ENCODE assay signal across 11 cellular contexts in the genomic region with DNA sequence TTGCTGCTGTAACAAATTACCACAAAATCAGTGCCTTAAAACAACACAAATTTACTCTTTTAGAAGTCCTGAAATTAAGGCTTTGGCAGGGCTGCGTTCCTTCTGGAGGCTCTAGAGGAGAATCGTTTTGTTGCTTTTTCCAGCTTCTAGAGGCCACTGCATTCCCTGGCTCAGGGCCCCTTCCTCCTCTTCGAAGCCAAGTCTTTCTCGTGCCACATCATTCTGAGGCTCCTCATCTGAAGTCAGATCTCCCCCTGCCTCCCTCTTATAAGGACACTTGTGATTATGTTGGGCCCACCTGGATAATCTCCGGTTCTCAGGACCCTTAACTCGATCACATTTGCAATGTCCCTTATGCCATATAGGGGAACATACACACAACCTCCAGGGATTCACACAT. TPM values are rescaled to one million over a fixed set of nuclear protein-coding genes. Genes with fewer than 3 reads are reported as not detected.
DNase-seq lines count a peak whose midpoint lies in the region; ATAC-seq and TF ChIP-seq lines count a peak whose summit lies in the region.
"Had no signal": no experiment of that assay in that cellular context is flagged by ENCODE, and none has a peak within 500 bp of the region (broad histone marks: within the 10 kb centered on the region; RNA-seq: fewer than 3 reads in every experiment).

No MANE protein-coding gene starts in this region.

- H3K36me3 ChIP-seq in thoracic aorta: no peaks in the 10 kb centered on the region
- H3K36me3 ChIP-seq: ovary had no signal

- DNase-seq in activated T-cell treated with anti-CD3 and anti-CD28 coated beads, Interleukin-2, amount 50 U/mL, for 24 hours: no peak
- DNase-seq in activated T-cell treated with anti-CD3 and anti-CD28 coated beads, Interleukin-2, amount 50 U/mL, for 4 hours: no peak
- DNase-seq in activated T-helper 1 cell treated with anti-CD3 and anti-CD28 coated beads, Interleukin-12 subunit alpha, Interleukin-12 subunit beta, Interleukin-2, Interleukin-4 antibody, amounts not matched to agents 30 ng/mL and 10 ng/mL and 1 ng/mL, durations not matched to agents 14 hours and 24 hours and 36 hours (ENCODE audit: low spot score): no peak
- no peak for DNase-seq in mesothelial cell of epicardium (ENCODE audit: low spot score in 2 of 2, unreplicated experiment in 2 of 2)
- no peak for DNase-seq in thoracic aorta (ENCODE audit: low spot score)
- no peak for DNase-seq in NCI-H1694 (lab: John Stamatoyannopoulos, UW)
- DNase-seq in GM10266 (ENCODE audit: extremely low spot score): no peak
- DNase-seq in NCI-H1105 (lab: John Stamatoyannopoulos, UW): no peak
- DNase-seq: kidney; ovary; stimulated activated CD4-positive, alpha-beta T cell treated with anti-CD3 and anti-CD28 coated beads, Interleukin-4, amount 100 ng/mL, for 24 hours had no signal

- H3K27me3 ChIP-seq in thoracic aorta (replicated peaks; ENCODE audit: insufficient read depth): no peaks in the 10 kb centered on the region
- H3K27me3 ChIP-seq: ovary had no signal

- ATAC-seq in activated T-cell treated with anti-CD3 and anti-CD28 coated beads, Interleukin-2, amount 50 U/mL, for 4 hours: no peak
- ATAC-seq in thoracic aorta (ENCODE audit: insufficient number of reproducible peaks, low FRiP score, low read depth): no peak

- peaks cover 51% of the 10 kb centered on the region for H3K36me3 Mint-ChIP-seq in activated T-cell treated with anti-CD3 and anti-CD28 coated beads, Interleukin-2, amount 50 U/mL, for 24 hours (ENCODE audit: low read depth)
- H3K36me3 Mint-ChIP-seq in activated T-cell treated with anti-CD3 and anti-CD28 coated beads, Interleukin-2, amount 50 U/mL, for 4 hours (ENCODE audit: insufficient read depth): peaks cover 30% of the 10 kb centered on the region
- H3K36me3 Mint-ChIP-seq in activated T-helper 1 cell treated with anti-CD3 and anti-CD28 coated beads, Interleukin-12 subunit alpha, Interleukin-12 subunit beta, Interleukin-2, Interleukin-4 antibody, amounts not matched to agents 30 ng/mL and 10 ng/mL and 1 ng/mL, durations not matched to agents 14 hours and 24 hours and 36 hours (ENCODE audit: low read depth): peaks cover 46% of the 10 kb centered on the region
- peaks cover 16% of the 10 kb centered on the region for H3K36me3 Mint-ChIP-seq in mesothelial cell of epicardium

- no peaks in the 10 kb centered on the region for H3K27me3 Mint-ChIP-seq in activated T-cell treated with anti-CD3 and anti-CD28 coated beads, Interleukin-2, amount 50 U/mL, for 24 hours
- H3K27me3 Mint-ChIP-seq in activated T-cell treated with anti-CD3 and anti-CD28 coated beads, Interleukin-2, amount 50 U/mL, for 4 hours (ENCODE audit: low read depth): no peaks in the 10 kb centered on the region
- no peaks in the 10 kb centered on the region for H3K27me3 Mint-ChIP-seq in activated T-helper 1 cell treated with anti-CD3 and anti-CD28 coated beads, Interleukin-12 subunit alpha, Interleukin-12 subunit beta, Interleukin-2, Interleukin-4 antibody, amounts not matched to agents 30 ng/mL and 10 ng/mL and 1 ng/mL, durations not matched to agents 14 hours and 24 hours and 36 hours (ENCODE audit: insufficient read depth)
- H3K27me3 Mint-ChIP-seq in mesothelial cell of epicardium (ENCODE audit: low read depth): no peaks in the 10 kb centered on the region

- H3K9me3 Mint-ChIP-seq in activated T-cell treated with anti-CD3 and anti-CD28 coated beads, Interleukin-2, amount 50 U/mL, for 24 hours: no peaks in the 10 kb centered on the region
- no peaks in the 10 kb centered on the region for H3K9me3 Mint-ChIP-seq in activated T-cell treated with anti-CD3 and anti-CD28 coated beads, Interleukin-2, amount 50 U/mL, for 4 hours
- no peaks in the 10 kb centered on the region for H3K9me3 Mint-ChIP-seq in activated T-helper 1 cell treated with anti-CD3 and anti-CD28 coated beads, Interleukin-12 subunit alpha, Interleukin-12 subunit beta, Interleukin-2, Interleukin-4 antibody, amounts not matched to agents 30 ng/mL and 10 ng/mL and 1 ng/mL, durations not matched to agents 14 hours and 24 hours and 36 hours
- peaks cover 4% of the 10 kb centered on the region for H3K9me3 Mint-ChIP-seq in mesothelial cell of epicardium

- H3K27ac Mint-ChIP-seq in activated T-cell treated with anti-CD3 and anti-CD28 coated beads, Interleukin-2, amount 50 U/mL, for 24 hours: peak overlapping the region; percentile 94
- H3K27ac Mint-ChIP-seq in activated T-helper 1 cell treated with anti-CD3 and anti-CD28 coated beads, Interleukin-12 subunit alpha, Interleukin-12 subunit beta, Interleukin-2, Interleukin-4 antibody, amounts not matched to agents 30 ng/mL and 10 ng/mL and 1 ng/mL, durations not matched to agents 14 hours and 24 hours and 36 hours: peak overlapping the region; percentile 35
- peak overlapping the region; percentile 43 for H3K27ac Mint-ChIP-seq in mesothelial cell of epicardium

- no peaks in the 10 kb centered on the region for H3K9me3 ChIP-seq in thoracic aorta
- H3K9me3 ChIP-seq: ovary had no signal

- H3K4me3 ChIP-seq in thoracic aorta: no peak overlapping the region
- H3K4me3 ChIP-seq: ovary had no signal

- peaks cover 79 to 99% of the 10 kb centered on the region in 2 donors for H3K4me1 ChIP-seq in thoracic aorta (ENCODE audit: control insufficient read depth in 1 of 2, low read depth in 2 of 2)

- H3K4me3 Mint-ChIP-seq in activated T-cell treated with anti-CD3 and anti-CD28 coated beads, Interleukin-2, amount 50 U/mL, for 24 hours: no peak overlapping the region
- no peak overlapping the region for H3K4me3 Mint-ChIP-seq in activated T-cell treated with anti-CD3 and anti-CD28 coated beads, Interleukin-2, amount 50 U/mL, for 4 hours
- H3K4me3 Mint-ChIP-seq in activated T-helper 1 cell treated with anti-CD3 and anti-CD28 coated beads, Interleukin-12 subunit alpha, Interleukin-12 subunit beta, Interleukin-2, Interleukin-4 antibody, amounts not matched to agents 30 ng/mL and 10 ng/mL and 1 ng/mL, durations not matched to agents 14 hours and 24 hours and 36 hours: no peak overlapping the region
- H3K4me3 Mint-ChIP-seq in mesothelial cell of epicardium: no peak overlapping the region

- peaks cover 93% of the 10 kb centered on the region for H3K4me1 Mint-ChIP-seq in activated T-cell treated with anti-CD3 and anti-CD28 coated beads, Interleukin-2, amount 50 U/mL, for 24 hours (ENCODE audit: low read depth)
- peaks cover 92% of the 10 kb centered on the region for H3K4me1 Mint-ChIP-seq in activated T-cell treated with anti-CD3 and anti-CD28 coated beads, Interleukin-2, amount 50 U/mL, for 4 hours (ENCODE audit: low read depth)
- H3K4me1 Mint-ChIP-seq in activated T-helper 1 cell treated with anti-CD3 and anti-CD28 coated beads, Interleukin-12 subunit alpha, Interleukin-12 subunit beta, Interleukin-2, Interleukin-4 antibody, amounts not matched to agents 30 ng/mL and 10 ng/mL and 1 ng/mL, durations not matched to agents 14 hours and 24 hours and 36 hours (ENCODE audit: low read depth): peaks cover 95% of the 10 kb centered on the region
- peaks cover 54% of the 10 kb centered on the region for H3K4me1 Mint-ChIP-seq in mesothelial cell of epicardium

- no peak for TF ChIP-seq CTCF in mesothelial cell of epicardium (IDR thresholded peaks at IDR 0.05; ENCODE audit: unreplicated experiment)
- no peak for TF ChIP-seq CTCF in thoracic aorta (IDR thresholded peaks at IDR 0.05)
- no peak for TF ChIP-seq CTCF in GM10266 (IDR thresholded peaks at IDR 0.05; ENCODE audit: control insufficient read depth, insufficient read depth, low read depth, missing control alignments)

- intact Hi-C loops in activated T-helper 1 cell treated with anti-CD3 and anti-CD28 coated beads, Interleukin-12 subunit alpha, Interleukin-12 subunit beta, Interleukin-2, Interleukin-4 antibody, amounts not matched to agents 30 ng/mL and 10 ng/mL and 1 ng/mL, durations not matched to agents 14 hours and 24 hours and 36 hours (cut with micrococcal nuclease): no loop called here

- H3K27ac ChIP-seq in thoracic aorta: peak overlapping the region; percentile 61 to 91
- H3K27ac ChIP-seq: ovary had no signal

RNA-seq across cellular contexts. Expression of a gene that starts 48.0 kb away (rescaled TPM):
- 1 to 10 TPM; 4.4 to 6.3 (median 5.7) TPM for total RNA-seq in activated T-cell treated with anti-CD3 and anti-CD28 coated beads, Interleukin-2, amount 50 U/mL, for 4 hours
- total RNA-seq in activated T-helper 1 cell treated with anti-CD3 and anti-CD28 coated beads, Interleukin-12 subunit alpha, Interleukin-12 subunit beta, Interleukin-2, Interleukin-4 antibody, amounts not matched to agents 30 ng/mL and 10 ng/mL and 1 ng/mL, durations not matched to agents 14 hours and 24 hours and 36 hours: 4.3 and 6.2 TPM in 2 replicates
- 27.7 to 31.1 TPM (median 30.8 TPM) in 3 replicates for total RNA-seq in mesothelial cell of epicardium
- total RNA-seq in thoracic aorta: 10 to 100 TPM; 24.9 to 30.8 TPM

Comparison
In these comparisons a context has a peak if more than half of its experiments do, and no peak if none do; other contexts are left out.
1. H3K27ac Mint-ChIP-seq: peak in every context shown above with its lines; median percentile 94 in activated T-cell treated with anti-CD3 and anti-CD28 coated beads, Interleukin-2, amount 50 U/mL, for 24 hours; 43 in mesothelial cell of epicardium; 35 in activated T-helper 1 cell treated with anti-CD3 and anti-CD28 coated beads, Interleukin-12 subunit alpha, Interleukin-12 subunit beta, Interleukin-2, Interleukin-4 antibody, amounts not matched to agents 30 ng/mL and 10 ng/mL and 1 ng/mL, durations not matched to agents 14 hours and 24 hours and 36 hours.